In genomic region chr15:92903956-92904831, GRCh38 we compare ENCODE assay signal across 1 cellular context.
TF ChIP-seq lines count a peak whose summit lies in the region.

No MANE protein-coding gene starts in this region.

TF ChIP-seq in K562, 482 proteins besides CTCF, POLR2A, EP300 and RAD21 (continued from another document and continues in another):
- TF ChIP-seq RCOR1 (IDR thresholded peaks at IDR 0.05; ENCODE audit: borderline replicate concordance in 1 of 2, low read depth in 2 of 2, low read length in 2 of 2), result peak in 1 of 2 experiments; percentile 5; a peak in 1 of 4 replicates
- TF ChIP-seq HMG20A (CRISPR knock-in tag; conservative IDR thresholded peaks at IDR 0.05), result no peak
- no peak for TF ChIP-seq COPS2 (conservative IDR thresholded peaks at IDR 0.05)
- no peak for TF ChIP-seq TAL1 (IDR thresholded peaks at IDR 0.05)
- TF ChIP-seq CTBP1 (IDR thresholded peaks at IDR 0.05; ENCODE audit: borderline replicate concordance), result peak; percentile 78
- TF ChIP-seq ZNF707 (CRISPR knock-in tag; conservative IDR thresholded peaks at IDR 0.05), result 0 out of 2 replicates have a peak, but pooled peaks have one; percentile 20
- peak in 1 of 2 experiments; percentile 86; a peak in 1 of 4 replicates for TF ChIP-seq NONO (IDR thresholded peaks at IDR 0.05; ENCODE audit: low read depth in 2 of 2, low read length in 1 of 2)
- TF ChIP-seq ZNF133 (CRISPR knock-in tag; IDR thresholded peaks at IDR 0.05), result no peak
- TF ChIP-seq NFE2 (IDR thresholded peaks at IDR 0.05; ENCODE audit: low read depth), result no peak; the same call in 1 of the 2 replicates
- TF ChIP-seq ARID1B (IDR thresholded peaks at IDR 0.05), result no peak
- peak; percentile 94 for TF ChIP-seq GABPA (tag; conservative IDR thresholded peaks at IDR 0.05; ENCODE audit: low read depth)
- no peak for TF ChIP-seq ARHGAP35 (IDR thresholded peaks at IDR 0.05; ENCODE audit: partially characterized antibody)
- TF ChIP-seq ELK3 (CRISPR knock-in tag; IDR thresholded peaks at IDR 0.05), result no peak
- TF ChIP-seq, protein P1, sequence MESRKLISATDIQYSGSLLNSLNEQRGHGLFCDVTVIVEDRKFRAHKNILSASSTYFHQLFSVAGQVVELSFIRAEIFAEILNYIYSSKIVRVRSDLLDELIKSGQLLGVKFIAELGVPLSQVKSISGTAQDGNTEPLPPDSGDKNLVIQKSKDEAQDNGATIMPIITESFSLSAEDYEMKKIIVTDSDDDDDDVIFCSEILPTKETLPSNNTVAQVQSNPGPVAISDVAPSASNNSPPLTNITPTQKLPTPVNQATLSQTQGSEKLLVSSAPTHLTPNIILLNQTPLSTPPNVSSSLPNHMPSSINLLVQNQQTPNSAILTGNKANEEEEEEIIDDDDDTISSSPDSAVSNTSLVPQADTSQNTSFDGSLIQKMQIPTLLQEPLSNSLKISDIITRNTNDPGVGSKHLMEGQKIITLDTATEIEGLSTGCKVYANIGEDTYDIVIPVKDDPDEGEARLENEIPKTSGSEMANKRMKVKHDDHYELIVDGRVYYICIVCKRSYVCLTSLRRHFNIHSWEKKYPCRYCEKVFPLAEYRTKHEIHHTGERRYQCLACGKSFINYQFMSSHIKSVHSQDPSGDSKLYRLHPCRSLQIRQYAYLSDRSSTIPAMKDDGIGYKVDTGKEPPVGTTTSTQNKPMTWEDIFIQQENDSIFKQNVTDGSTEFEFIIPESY (CRISPR knock-in tag; IDR thresholded peaks at IDR 0.05), result peak; percentile 22; the same call in 1 of the 2 replicates
- peak in 1 of 2 experiments; percentile 90; a peak in 2 of 4 replicates for TF ChIP-seq ZNF318 (IDR thresholded peaks at IDR 0.05; ENCODE audit: borderline replicate concordance in 1 of 2, low read depth in 1 of 2)
- no peak for TF ChIP-seq ZFP30 (CRISPR knock-in tag; IDR thresholded peaks at IDR 0.05; ENCODE audit: borderline replicate concordance)
- TF ChIP-seq DDX20 (tag; IDR thresholded peaks at IDR 0.05; ENCODE audit: low read depth), result no peak
- TF ChIP-seq CEBPG (CRISPR knock-in tag; IDR thresholded peaks at IDR 0.05), result peak; percentile 49; the same call in 1 of the 2 replicates
- no peak for TF ChIP-seq CEBPG (tag; conservative IDR thresholded peaks at IDR 0.05 in 1 of 2, IDR thresholded peaks at IDR 0.05 in 1 of 2)
- TF ChIP-seq ZNF780A (CRISPR knock-in tag; IDR thresholded peaks at IDR 0.05), result no peak
- TF ChIP-seq ZNF354B (CRISPR knock-in tag; IDR thresholded peaks at IDR 0.05), result peak; percentile 48; the same call in 1 of the 2 replicates
- TF ChIP-seq SMARCC2 (IDR thresholded peaks at IDR 0.05; ENCODE audit: low read depth), result no peak
- TF ChIP-seq, protein P2, sequence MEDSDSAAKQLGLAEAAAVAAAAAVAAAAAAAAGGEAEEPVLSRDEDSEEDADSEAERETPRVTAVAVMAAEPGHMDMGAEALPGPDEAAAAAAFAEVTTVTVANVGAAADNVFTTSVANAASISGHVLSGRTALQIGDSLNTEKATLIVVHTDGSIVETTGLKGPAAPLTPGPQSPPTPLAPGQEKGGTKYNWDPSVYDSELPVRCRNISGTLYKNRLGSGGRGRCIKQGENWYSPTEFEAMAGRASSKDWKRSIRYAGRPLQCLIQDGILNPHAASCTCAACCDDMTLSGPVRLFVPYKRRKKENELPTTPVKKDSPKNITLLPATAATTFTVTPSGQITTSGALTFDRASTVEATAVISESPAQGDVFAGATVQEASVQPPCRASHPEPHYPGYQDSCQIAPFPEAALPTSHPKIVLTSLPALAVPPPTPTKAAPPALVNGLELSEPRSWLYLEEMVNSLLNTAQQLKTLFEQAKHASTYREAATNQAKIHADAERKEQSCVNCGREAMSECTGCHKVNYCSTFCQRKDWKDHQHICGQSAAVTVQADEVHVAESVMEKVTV (CRISPR knock-in tag; IDR thresholded peaks at IDR 0.05), result peak; percentile 52
- TF ChIP-seq SNRNP70 (optimal IDR thresholded peaks at IDR 0.05; ENCODE audit: low read depth, low read length), result no peak
- peak; percentile 95 for TF ChIP-seq RBM22 (IDR thresholded peaks at IDR 0.05; ENCODE audit: low read depth, low read length, poor library complexity, severe bottlenecking)
- peak; percentile 59; the same call in 1 of the 2 replicates for TF ChIP-seq MEF2A (IDR thresholded peaks at IDR 0.05; ENCODE audit: control insufficient read depth, low read depth, low read length)
- TF ChIP-seq, protein P3, sequence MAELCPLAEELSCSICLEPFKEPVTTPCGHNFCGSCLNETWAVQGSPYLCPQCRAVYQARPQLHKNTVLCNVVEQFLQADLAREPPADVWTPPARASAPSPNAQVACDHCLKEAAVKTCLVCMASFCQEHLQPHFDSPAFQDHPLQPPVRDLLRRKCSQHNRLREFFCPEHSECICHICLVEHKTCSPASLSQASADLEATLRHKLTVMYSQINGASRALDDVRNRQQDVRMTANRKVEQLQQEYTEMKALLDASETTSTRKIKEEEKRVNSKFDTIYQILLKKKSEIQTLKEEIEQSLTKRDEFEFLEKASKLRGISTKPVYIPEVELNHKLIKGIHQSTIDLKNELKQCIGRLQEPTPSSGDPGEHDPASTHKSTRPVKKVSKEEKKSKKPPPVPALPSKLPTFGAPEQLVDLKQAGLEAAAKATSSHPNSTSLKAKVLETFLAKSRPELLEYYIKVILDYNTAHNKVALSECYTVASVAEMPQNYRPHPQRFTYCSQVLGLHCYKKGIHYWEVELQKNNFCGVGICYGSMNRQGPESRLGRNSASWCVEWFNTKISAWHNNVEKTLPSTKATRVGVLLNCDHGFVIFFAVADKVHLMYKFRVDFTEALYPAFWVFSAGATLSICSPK (IDR thresholded peaks at IDR 0.05; ENCODE audit: borderline replicate concordance), result no peak
- no peak; the same call in 1 of the 2 replicates for TF ChIP-seq BMI1 (IDR thresholded peaks at IDR 0.05; ENCODE audit: low read length)
- TF ChIP-seq RBM25 (IDR thresholded peaks at IDR 0.05; ENCODE audit: low read depth, low read length, severe bottlenecking), result peak; percentile 78
- TF ChIP-seq PML (IDR thresholded peaks at IDR 0.05; ENCODE audit: low read length), result peak; percentile 64
- peak; percentile 61; the same call in 1 of the 2 replicates for TF ChIP-seq ZFPM2 (CRISPR knock-in tag; IDR thresholded peaks at IDR 0.05)
- TF ChIP-seq, protein P4, sequence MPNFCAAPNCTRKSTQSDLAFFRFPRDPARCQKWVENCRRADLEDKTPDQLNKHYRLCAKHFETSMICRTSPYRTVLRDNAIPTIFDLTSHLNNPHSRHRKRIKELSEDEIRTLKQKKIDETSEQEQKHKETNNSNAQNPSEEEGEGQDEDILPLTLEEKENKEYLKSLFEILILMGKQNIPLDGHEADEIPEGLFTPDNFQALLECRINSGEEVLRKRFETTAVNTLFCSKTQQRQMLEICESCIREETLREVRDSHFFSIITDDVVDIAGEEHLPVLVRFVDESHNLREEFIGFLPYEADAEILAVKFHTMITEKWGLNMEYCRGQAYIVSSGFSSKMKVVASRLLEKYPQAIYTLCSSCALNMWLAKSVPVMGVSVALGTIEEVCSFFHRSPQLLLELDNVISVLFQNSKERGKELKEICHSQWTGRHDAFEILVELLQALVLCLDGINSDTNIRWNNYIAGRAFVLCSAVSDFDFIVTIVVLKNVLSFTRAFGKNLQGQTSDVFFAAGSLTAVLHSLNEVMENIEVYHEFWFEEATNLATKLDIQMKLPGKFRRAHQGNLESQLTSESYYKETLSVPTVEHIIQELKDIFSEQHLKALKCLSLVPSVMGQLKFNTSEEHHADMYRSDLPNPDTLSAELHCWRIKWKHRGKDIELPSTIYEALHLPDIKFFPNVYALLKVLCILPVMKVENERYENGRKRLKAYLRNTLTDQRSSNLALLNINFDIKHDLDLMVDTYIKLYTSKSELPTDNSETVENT (CRISPR knock-in tag; IDR thresholded peaks at IDR 0.05), result peak; percentile 91; the same call in 1 of the 2 replicates
- TF ChIP-seq, protein P5, sequence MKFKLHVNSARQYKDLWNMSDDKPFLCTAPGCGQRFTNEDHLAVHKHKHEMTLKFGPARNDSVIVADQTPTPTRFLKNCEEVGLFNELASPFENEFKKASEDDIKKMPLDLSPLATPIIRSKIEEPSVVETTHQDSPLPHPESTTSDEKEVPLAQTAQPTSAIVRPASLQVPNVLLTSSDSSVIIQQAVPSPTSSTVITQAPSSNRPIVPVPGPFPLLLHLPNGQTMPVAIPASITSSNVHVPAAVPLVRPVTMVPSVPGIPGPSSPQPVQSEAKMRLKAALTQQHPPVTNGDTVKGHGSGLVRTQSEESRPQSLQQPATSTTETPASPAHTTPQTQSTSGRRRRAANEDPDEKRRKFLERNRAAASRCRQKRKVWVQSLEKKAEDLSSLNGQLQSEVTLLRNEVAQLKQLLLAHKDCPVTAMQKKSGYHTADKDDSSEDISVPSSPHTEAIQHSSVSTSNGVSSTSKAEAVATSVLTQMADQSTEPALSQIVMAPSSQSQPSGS (CRISPR knock-in tag; IDR thresholded peaks at IDR 0.05), result no peak
- no peak; the same call in 1 of the 2 replicates for TF ChIP-seq RUNX1 (IDR thresholded peaks at IDR 0.05; ENCODE audit: low read depth)
- TF ChIP-seq, protein P6, sequence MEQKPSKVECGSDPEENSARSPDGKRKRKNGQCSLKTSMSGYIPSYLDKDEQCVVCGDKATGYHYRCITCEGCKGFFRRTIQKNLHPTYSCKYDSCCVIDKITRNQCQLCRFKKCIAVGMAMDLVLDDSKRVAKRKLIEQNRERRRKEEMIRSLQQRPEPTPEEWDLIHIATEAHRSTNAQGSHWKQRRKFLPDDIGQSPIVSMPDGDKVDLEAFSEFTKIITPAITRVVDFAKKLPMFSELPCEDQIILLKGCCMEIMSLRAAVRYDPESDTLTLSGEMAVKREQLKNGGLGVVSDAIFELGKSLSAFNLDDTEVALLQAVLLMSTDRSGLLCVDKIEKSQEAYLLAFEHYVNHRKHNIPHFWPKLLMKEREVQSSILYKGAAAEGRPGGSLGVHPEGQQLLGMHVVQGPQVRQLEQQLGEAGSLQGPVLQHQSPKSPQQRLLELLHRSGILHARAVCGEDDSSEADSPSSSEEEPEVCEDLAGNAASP (IDR thresholded peaks at IDR 0.05), result no peak
- peak; percentile 87 for TF ChIP-seq ATF3 (IDR thresholded peaks at IDR 0.05)
- no peak; the same call in 1 of the 2 replicates for TF ChIP-seq ATF3 (CRISPR knock-in tag; conservative IDR thresholded peaks at IDR 0.05)
- TF ChIP-seq ZNF408 (CRISPR knock-in tag; IDR thresholded peaks at IDR 0.05; ENCODE audit: low read depth), result no peak
